ENCODE assay signal across 10 cellular contexts in the genomic region with DNA sequence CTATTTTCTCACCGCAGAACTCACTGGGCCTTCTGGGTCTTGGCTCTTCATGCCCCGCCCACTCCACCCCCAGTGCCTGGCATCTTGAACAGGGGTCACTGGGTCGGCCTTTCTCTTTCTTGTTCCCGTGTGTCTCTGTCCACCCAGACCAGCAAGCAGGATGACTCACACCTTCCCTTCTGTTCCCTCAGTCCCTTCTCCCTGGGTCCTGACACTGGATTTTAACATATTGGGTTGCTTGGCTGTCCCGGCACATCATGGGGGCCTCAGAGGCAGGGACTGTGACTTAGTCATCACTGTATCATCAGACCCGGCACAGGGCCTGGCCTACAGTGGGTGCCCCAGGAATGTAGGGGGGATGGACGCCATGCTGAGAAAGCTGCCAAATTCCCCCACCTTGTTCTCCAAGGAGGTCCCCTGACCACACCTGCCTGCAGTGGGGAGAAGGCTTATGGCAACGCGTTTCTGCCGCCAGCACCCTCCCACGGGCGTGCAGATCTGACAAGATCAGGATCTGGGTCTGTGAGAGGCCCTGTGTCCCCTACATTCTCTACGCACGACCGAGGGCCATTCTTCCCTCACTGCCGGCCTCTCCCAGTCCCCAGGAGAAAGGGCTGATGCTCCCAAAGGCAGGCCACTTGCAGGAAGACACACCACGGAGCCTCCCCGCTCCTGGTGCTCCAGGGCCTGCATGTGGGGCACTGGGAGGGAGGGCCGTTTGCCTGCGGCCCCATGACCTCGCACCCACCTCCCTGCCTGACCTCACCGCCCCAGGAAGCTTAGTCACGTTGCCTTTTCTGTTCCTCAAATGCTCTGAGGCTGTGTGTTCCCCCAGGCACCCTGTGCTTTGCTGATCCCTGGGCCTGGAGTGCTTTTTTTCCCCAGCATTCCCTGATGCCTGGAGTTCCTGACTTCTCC.
A peak's percentile ranks its signal among the peaks of the same experiment; 100 is the strongest.
DNase-seq lines count a peak whose midpoint lies in the region; ATAC-seq and TF ChIP-seq lines count a peak whose summit lies in the region.
"Had no signal": no experiment of that assay in that cellular context is flagged by ENCODE, and none has a peak within 500 bp of the region (broad histone marks: within the 10 kb centered on the region; RNA-seq: fewer than 3 reads in every experiment).

No MANE protein-coding gene starts in this region.

- peak overlapping the region; percentile 97 for H3K27ac Mint-ChIP-seq in chondrocyte (ENCODE audit: unreplicated experiment)
- H3K27ac Mint-ChIP-seq: natural killer cell treated with Interleukin-12 subunit alpha and Interleukin-12 subunit beta and Interleukin-15 and Interleukin-18, amount 100 ng/mL, for 72 hours had no signal

- peak; percentile 96 for DNase-seq in EL
- DNase-seq in NCI-H226: peak; percentile 46
- no peak for DNase-seq in chondrocyte (ENCODE audit: low spot score)
- DNase-seq in NCI-H82 treated with DMSO at 0.1 percent for 48 hours (lab: John Stamatoyannopoulos, UW; ENCODE audit: unreplicated experiment): no peak
- DNase-seq: DMS53 had no signal

- H3K27me3 Mint-ChIP-seq in chondrocyte (ENCODE audit: low read depth): no peaks in the 10 kb centered on the region

- ATAC-seq in HG03571 (IDR thresholded peaks at IDR 0.05; ENCODE audit: unreplicated experiment) (no peak), GM18873 (IDR thresholded peaks at IDR 0.05; ENCODE audit: low FRiP score, unreplicated experiment) (no peak), HG02981 (IDR thresholded peaks at IDR 0.05; ENCODE audit: unreplicated experiment) (no peak)

- H3K27ac ChIP-seq in mesodermal cell (ENCODE audit: low read depth, low read length, severe bottlenecking): peak overlapping the region; percentile 94

- H3K4me1 ChIP-seq in mesodermal cell (ENCODE audit: control insufficient read depth, insufficient read depth, low read length, poor library complexity, severe bottlenecking): peaks cover 35% of the 10 kb centered on the region

- H3K36me3 ChIP-seq in mesodermal cell (ENCODE audit: control insufficient read depth, insufficient read depth, low read length): no peaks in the 10 kb centered on the region

- WGBS in mesodermal cell (ENCODE audit: insufficient coverage in 2 of 2), 2 experiments: 49 to 50% methylated on average over 11 to 20 of the region's 23 CpGs

- TF ChIP-seq CTCF in chondrocyte (IDR thresholded peaks at IDR 0.05): no peak

- H3K4me3 ChIP-seq in mesodermal cell (ENCODE audit: extremely low read depth, insufficient read depth, low read length, poor library complexity, severe bottlenecking): no peak overlapping the region

- no peaks in the 10 kb centered on the region for H3K9me3 Mint-ChIP-seq in chondrocyte (ENCODE audit: low read depth)
- H3K9me3 Mint-ChIP-seq: natural killer cell treated with Interleukin-12 subunit alpha and Interleukin-12 subunit beta and Interleukin-15 and Interleukin-18, amount 100 ng/mL, for 72 hours had no signal

- peaks cover 2% of the 10 kb centered on the region for H3K36me3 Mint-ChIP-seq in chondrocyte (ENCODE audit: low read depth)
- H3K36me3 Mint-ChIP-seq: natural killer cell treated with Interleukin-12 subunit alpha and Interleukin-12 subunit beta and Interleukin-15 and Interleukin-18, amount 100 ng/mL, for 72 hours had no signal

- H3K9me3 ChIP-seq in mesodermal cell (ENCODE audit: control insufficient read depth, low read length): no peaks in the 10 kb centered on the region

- peaks cover 51% of the 10 kb centered on the region for H3K4me1 Mint-ChIP-seq in chondrocyte (ENCODE audit: low read depth)

- peak overlapping the region; percentile 49 for H3K4me3 Mint-ChIP-seq in chondrocyte (ENCODE audit: unreplicated experiment)
- H3K4me3 Mint-ChIP-seq: natural killer cell treated with Interleukin-12 subunit alpha and Interleukin-12 subunit beta and Interleukin-15 and Interleukin-18, amount 100 ng/mL, for 72 hours had no signal

Comparison
In these comparisons a context has a peak if more than half of its experiments do, and no peak if none do; other contexts are left out.
1. DNase-seq: peak in EL (single experiment) and NCI-H226 (single experiment); none in chondrocyte (single experiment) and NCI-H82 treated with DMSO at 0.1 percent for 48 hours (single experiment).